In the genomic region with DNA sequence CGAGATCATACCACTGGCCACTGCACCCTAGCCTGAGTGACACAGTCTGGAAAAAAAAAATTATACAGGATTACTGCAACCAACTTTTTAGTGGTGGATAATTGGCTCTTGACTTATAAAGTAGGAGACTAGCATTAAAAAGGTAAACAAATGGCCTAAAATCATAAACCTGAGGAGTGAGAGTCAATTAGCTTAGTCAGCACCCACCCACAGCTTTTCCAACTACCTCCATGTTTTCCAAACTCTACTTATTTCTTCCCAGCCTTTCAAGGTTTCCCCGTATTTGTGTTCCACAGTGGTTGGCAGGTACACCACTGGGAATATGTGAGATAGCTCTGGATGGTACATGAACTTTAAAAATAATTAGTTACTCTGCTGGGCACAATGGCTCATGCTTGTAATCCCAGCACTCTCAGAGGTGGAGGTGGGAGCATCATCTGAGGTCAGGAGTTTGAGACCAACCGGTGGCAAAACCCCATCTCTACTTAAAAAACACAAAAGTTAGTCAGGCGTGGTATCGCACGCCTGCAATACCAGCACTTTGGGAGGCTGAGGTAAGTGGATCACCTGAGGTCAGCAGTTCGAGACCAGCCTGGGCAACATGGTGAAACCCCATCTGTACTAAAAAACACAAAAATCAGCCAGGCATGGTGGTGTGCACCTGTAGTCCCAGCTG, we compare ENCODE assay signal across 2 cellular contexts.
TF ChIP-seq lines count a peak whose summit lies in the region.

No MANE protein-coding gene starts in this region.

TF ChIP-seq in GM23338, 12 proteins besides CTCF, POLR2A, EP300 and RAD21 (continued from another document and continues in another):
- no peak for TF ChIP-seq ZNF331 (CRISPR knock-in tag; IDR thresholded peaks at IDR 0.05; ENCODE audit: low read depth)
- no peak for TF ChIP-seq EZH2 (IDR thresholded peaks at IDR 0.05; ENCODE audit: low read depth, unreplicated experiment)
- no peak for TF ChIP-seq JUNB (IDR thresholded peaks at IDR 0.05; ENCODE audit: unreplicated experiment)
- TF ChIP-seq, protein P1, sequence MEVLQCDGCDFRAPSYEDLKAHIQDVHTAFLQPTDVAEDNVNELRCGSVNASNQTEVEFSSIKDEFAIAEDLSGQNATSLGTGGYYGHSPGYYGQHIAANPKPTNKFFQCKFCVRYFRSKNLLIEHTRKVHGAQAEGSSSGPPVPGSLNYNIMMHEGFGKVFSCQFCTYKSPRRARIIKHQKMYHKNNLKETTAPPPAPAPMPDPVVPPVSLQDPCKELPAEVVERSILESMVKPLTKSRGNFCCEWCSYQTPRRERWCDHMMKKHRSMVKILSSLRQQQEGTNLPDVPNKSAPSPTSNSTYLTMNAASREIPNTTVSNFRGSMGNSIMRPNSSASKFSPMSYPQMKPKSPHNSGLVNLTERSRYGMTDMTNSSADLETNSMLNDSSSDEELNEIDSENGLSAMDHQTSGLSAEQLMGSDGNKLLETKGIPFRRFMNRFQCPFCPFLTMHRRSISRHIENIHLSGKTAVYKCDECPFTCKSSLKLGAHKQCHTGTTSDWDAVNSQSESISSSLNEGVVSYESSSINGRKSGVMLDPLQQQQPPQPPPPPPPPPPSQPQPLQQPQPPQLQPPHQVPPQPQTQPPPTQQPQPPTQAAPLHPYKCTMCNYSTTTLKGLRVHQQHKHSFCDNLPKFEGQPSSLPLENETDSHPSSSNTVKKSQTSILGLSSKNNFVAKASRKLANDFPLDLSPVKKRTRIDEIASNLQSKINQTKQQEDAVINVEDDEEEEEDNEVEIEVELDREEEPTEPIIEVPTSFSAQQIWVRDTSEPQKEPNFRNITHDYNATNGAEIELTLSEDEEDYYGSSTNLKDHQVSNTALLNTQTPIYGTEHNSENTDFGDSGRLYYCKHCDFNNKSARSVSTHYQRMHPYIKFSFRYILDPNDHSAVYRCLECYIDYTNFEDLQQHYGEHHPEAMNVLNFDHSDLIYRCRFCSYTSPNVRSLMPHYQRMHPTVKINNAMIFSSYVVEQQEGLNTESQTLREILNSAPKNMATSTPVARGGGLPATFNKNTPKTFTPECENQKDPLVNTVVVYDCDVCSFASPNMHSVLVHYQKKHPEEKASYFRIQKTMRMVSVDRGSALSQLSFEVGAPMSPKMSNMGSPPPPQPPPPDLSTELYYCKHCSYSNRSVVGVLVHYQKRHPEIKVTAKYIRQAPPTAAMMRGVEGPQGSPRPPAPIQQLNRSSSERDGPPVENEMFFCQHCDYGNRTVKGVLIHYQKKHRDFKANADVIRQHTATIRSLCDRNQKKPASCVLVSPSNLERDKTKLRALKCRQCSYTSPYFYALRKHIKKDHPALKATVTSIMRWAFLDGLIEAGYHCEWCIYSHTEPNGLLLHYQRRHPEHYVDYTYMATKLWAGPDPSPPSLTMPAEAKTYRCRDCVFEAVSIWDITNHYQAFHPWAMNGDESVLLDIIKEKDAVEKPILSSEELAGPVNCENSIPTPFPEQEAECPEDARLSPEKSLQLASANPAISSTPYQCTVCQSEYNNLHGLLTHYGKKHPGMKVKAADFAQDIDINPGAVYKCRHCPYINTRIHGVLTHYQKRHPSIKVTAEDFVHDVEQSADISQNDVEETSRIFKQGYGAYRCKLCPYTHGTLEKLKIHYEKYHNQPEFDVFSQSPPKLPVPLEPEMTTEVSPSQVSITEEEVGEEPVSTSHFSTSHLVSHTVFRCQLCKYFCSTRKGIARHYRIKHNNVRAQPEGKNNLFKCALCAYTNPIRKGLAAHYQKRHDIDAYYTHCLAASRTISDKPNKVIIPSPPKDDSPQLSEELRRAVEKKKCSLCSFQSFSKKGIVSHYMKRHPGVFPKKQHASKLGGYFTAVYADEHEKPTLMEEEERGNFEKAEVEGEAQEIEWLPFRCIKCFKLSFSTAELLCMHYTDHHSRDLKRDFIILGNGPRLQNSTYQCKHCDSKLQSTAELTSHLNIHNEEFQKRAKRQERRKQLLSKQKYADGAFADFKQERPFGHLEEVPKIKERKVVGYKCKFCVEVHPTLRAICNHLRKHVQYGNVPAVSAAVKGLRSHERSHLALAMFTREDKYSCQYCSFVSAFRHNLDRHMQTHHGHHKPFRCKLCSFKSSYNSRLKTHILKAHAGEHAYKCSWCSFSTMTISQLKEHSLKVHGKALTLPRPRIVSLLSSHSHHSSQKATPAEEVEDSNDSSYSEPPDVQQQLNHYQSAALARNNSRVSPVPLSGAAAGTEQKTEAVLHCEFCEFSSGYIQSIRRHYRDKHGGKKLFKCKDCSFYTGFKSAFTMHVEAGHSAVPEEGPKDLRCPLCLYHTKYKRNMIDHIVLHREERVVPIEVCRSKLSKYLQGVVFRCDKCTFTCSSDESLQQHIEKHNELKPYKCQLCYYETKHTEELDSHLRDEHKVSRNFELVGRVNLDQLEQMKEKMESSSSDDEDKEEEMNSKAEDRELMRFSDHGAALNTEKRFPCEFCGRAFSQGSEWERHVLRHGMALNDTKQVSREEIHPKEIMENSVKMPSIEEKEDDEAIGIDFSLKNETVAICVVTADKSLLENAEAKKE (CRISPR knock-in tag; IDR thresholded peaks at IDR 0.05), result no peak
- TF ChIP-seq, protein P2, sequence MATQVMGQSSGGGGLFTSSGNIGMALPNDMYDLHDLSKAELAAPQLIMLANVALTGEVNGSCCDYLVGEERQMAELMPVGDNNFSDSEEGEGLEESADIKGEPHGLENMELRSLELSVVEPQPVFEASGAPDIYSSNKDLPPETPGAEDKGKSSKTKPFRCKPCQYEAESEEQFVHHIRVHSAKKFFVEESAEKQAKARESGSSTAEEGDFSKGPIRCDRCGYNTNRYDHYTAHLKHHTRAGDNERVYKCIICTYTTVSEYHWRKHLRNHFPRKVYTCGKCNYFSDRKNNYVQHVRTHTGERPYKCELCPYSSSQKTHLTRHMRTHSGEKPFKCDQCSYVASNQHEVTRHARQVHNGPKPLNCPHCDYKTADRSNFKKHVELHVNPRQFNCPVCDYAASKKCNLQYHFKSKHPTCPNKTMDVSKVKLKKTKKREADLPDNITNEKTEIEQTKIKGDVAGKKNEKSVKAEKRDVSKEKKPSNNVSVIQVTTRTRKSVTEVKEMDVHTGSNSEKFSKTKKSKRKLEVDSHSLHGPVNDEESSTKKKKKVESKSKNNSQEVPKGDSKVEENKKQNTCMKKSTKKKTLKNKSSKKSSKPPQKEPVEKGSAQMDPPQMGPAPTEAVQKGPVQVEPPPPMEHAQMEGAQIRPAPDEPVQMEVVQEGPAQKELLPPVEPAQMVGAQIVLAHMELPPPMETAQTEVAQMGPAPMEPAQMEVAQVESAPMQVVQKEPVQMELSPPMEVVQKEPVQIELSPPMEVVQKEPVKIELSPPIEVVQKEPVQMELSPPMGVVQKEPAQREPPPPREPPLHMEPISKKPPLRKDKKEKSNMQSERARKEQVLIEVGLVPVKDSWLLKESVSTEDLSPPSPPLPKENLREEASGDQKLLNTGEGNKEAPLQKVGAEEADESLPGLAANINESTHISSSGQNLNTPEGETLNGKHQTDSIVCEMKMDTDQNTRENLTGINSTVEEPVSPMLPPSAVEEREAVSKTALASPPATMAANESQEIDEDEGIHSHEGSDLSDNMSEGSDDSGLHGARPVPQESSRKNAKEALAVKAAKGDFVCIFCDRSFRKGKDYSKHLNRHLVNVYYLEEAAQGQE (IDR thresholded peaks at IDR 0.05; ENCODE audit: unreplicated experiment), result no peak
- TF ChIP-seq, protein P3, sequence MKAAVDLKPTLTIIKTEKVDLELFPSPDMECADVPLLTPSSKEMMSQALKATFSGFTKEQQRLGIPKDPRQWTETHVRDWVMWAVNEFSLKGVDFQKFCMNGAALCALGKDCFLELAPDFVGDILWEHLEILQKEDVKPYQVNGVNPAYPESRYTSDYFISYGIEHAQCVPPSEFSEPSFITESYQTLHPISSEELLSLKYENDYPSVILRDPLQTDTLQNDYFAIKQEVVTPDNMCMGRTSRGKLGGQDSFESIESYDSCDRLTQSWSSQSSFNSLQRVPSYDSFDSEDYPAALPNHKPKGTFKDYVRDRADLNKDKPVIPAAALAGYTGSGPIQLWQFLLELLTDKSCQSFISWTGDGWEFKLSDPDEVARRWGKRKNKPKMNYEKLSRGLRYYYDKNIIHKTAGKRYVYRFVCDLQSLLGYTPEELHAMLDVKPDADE (IDR thresholded peaks at IDR 0.05), result no peak
- TF ChIP-seq STAT1 (IDR thresholded peaks at IDR 0.05; ENCODE audit: unreplicated experiment), result no peak
- no peak for TF ChIP-seq EZH2phosphoT487 (IDR thresholded peaks at IDR 0.05; ENCODE audit: unreplicated experiment)

TF ChIP-seq in IMR-90, 13 proteins besides CTCF, POLR2A, EP300 and RAD21 (continued from another document):
- TF ChIP-seq, protein P4, sequence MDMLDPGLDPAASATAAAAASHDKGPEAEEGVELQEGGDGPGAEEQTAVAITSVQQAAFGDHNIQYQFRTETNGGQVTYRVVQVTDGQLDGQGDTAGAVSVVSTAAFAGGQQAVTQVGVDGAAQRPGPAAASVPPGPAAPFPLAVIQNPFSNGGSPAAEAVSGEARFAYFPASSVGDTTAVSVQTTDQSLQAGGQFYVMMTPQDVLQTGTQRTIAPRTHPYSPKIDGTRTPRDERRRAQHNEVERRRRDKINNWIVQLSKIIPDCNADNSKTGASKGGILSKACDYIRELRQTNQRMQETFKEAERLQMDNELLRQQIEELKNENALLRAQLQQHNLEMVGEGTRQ (IDR thresholded peaks at IDR 0.05; ENCODE audit: low read depth, low read length), result no peak
